In the genomic region with DNA sequence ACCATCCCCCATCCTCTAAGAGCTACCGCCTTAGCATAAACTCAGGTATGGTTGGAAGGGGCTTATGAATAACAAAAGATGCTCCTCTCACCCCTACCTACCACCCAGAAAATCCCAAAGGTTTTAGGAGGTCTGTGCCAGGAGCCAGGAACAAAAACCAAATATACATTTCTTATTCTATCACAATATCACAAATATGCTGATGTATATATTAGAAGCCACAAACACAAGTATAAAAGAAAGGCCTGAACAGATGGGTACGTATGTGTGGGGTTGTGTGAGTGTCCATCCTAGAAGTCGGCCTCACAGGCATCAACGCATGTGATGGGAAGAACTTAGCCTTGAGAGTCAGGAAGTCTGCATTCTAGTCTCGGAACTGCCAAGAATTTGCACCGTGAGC, we compare ENCODE assay signal across 36 cellular contexts. TPM values are rescaled to one million over a fixed set of nuclear protein-coding genes. Genes with fewer than 3 reads are reported as not detected.
"Had no signal": no experiment of that assay in that cellular context is flagged by ENCODE, and none has a peak within 500 bp of the region (broad histone marks: within the 10 kb centered on the region; RNA-seq: fewer than 3 reads in every experiment).

No MANE protein-coding gene starts in this region.

- H3K36me3 ChIP-seq: adrenal gland, esophagus muscularis mucosa, gastrocnemius medialis, heart right ventricle had no signal

- H3K36me3 Mint-ChIP-seq: activated CD4-positive, alpha-beta memory T cell treated with anti-CD3 and anti-CD28 coated beads for 36 hours; activated naive CD4-positive, alpha-beta T cell treated with anti-CD3 and anti-CD28 coated beads, Interleukin-2, amount 50 U/mL, for 24 hours had no signal

- FAIRE-seq: colon had no signal

- H3K27ac ChIP-seq: adrenal gland, body of pancreas, esophagus muscularis mucosa, foreskin keratinocyte, gastrocnemius medialis, heart right ventricle had no signal

- H3K9me3 Mint-ChIP-seq: activated naive CD4-positive, alpha-beta T cell treated with anti-CD3 and anti-CD28 coated beads, Interleukin-2, amount 50 U/mL, for 24 hours; activated naive CD8-positive, alpha-beta T cell treated with anti-CD3 and anti-CD28 coated beads, Interleukin-2, amount 50 U/mL, for 24 hours; activated T-helper 2 cell treated with anti-CD3 and anti-CD28 coated beads, Interferon-gamma antibody, Interleukin-2, Interleukin-4, amounts not matched to agents 10 μg/mL and 5 μg/mL and 100 μg/mL, durations not matched to agents 14 hours and 24 hours and 36 hours; effector memory CD8-positive, alpha-beta T cell; T-helper 2 cell treated with Interferon-gamma antibody and Interleukin-4, amounts not matched to agents 5 μg/mL and 100 μg/mL, for 36 hours had no signal

- H3K27me3 ChIP-seq: adrenal gland, body of pancreas, esophagus muscularis mucosa, foreskin keratinocyte, gastrocnemius medialis, heart right ventricle had no signal

- ATAC-seq: activated CD8-positive, alpha-beta memory T cell treated with anti-CD3 and anti-CD28 coated beads, Interleukin-2, amount 10 ng/mL, durations not matched to agents 7 days and 5 days; activated CD8-positive, alpha-beta T cell treated with anti-CD3 and anti-CD28 coated beads, Interleukin-2, amount 10 ng/mL, durations not matched to agents 7 days and 5 days; activated naive CD8-positive, alpha-beta T cell treated with anti-CD3 and anti-CD28 coated beads, Interleukin-2, amount 50 U/mL, for 24 hours; body of pancreas; effector memory CD8-positive, alpha-beta T cell; foreskin keratinocyte; gastrocnemius medialis; heart right ventricle; T-helper 17 cell had no signal

- H3K4me1 ChIP-seq: body of pancreas, esophagus muscularis mucosa, gastrocnemius medialis, heart right ventricle had no signal

- H3K9me3 ChIP-seq: adrenal gland, body of pancreas, gastrocnemius medialis had no signal

- DNase-seq: activated CD4-positive, alpha-beta memory T cell treated with anti-CD3 and anti-CD28 coated beads for 36 hours; activated CD4-positive, alpha-beta T cell treated with anti-CD3 and anti-CD28 coated beads for 1 hour; activated CD4-positive, alpha-beta T cell treated with anti-CD3 and anti-CD28 coated beads for 4 hours; activated CD8-positive, alpha-beta memory T cell treated with anti-CD3 and anti-CD28 coated beads, Interleukin-2, amount 10 ng/mL, durations not matched to agents 7 days and 5 days; activated CD8-positive, alpha-beta memory T cell treated with anti-CD3 and anti-CD28 coated beads, Interleukin-2, amount 50 U/mL, for 4 hours; activated CD8-positive, alpha-beta T cell treated with anti-CD3 and anti-CD28 coated beads, Interleukin-2, amount 10 ng/mL, durations not matched to agents 7 days and 5 days; activated effector memory CD4-positive, alpha-beta T cell treated with anti-CD3 and anti-CD28 coated beads, Interleukin-2, amount 50 U/mL, for 16 hours; activated naive CD4-positive, alpha-beta T cell treated with anti-CD3 and anti-CD28 coated beads for 36 hours; activated naive CD8-positive, alpha-beta T cell treated with anti-CD3 and anti-CD28 coated beads for 36 hours; activated naive CD8-positive, alpha-beta T cell treated with anti-CD3 and anti-CD28 coated beads, Interleukin-2, amount 50 U/mL, for 24 hours; activated T-cell treated with anti-CD3 and anti-CD28 coated beads, Interleukin-2, amount 50 U/mL, for 1 hour; activated T-cell treated with anti-CD3 and anti-CD28 coated beads, Interleukin-2, amount 50 U/mL, for 48 hours; adrenal gland; amygdala; aorta; body of pancreas; caudate nucleus; cortex of kidney; dermis blood vessel endothelial cell; effector CD4-positive, alpha-beta T cell; effector memory CD8-positive, alpha-beta T cell; erythroblast; foreskin keratinocyte; gastrocnemius medialis; glutamatergic neuron; heart right ventricle; T-helper 1 cell; T-helper 17 cell had no signal

- H3K27ac Mint-ChIP-seq: activated CD4-positive, alpha-beta memory T cell treated with anti-CD3 and anti-CD28 coated beads for 36 hours; activated naive CD4-positive, alpha-beta T cell treated with anti-CD3 and anti-CD28 coated beads for 36 hours; activated naive CD4-positive, alpha-beta T cell treated with anti-CD3 and anti-CD28 coated beads, Interleukin-2, amount 50 U/mL, for 24 hours; activated T-helper 2 cell treated with anti-CD3 and anti-CD28 coated beads, Interferon-gamma antibody, Interleukin-2, Interleukin-4, amounts not matched to agents 10 μg/mL and 5 μg/mL and 100 μg/mL, durations not matched to agents 14 hours and 24 hours and 36 hours; T-helper 2 cell treated with Interferon-gamma antibody and Interleukin-4, amounts not matched to agents 5 μg/mL and 100 μg/mL, for 36 hours had no signal

- H3K4me3 ChIP-seq: adrenal gland, body of pancreas, esophagus muscularis mucosa, gastrocnemius medialis, heart right ventricle had no signal

- H3K4me3 Mint-ChIP-seq: activated CD4-positive, alpha-beta memory T cell treated with anti-CD3 and anti-CD28 coated beads for 36 hours; activated CD8-positive, alpha-beta memory T cell treated with anti-CD3 and anti-CD28 coated beads, Interleukin-2, amount 10 ng/mL, durations not matched to agents 7 days and 5 days; activated CD8-positive, alpha-beta T cell treated with anti-CD3 and anti-CD28 coated beads, Interleukin-2, amount 10 ng/mL, durations not matched to agents 7 days and 5 days; activated naive CD4-positive, alpha-beta T cell treated with anti-CD3 and anti-CD28 coated beads for 36 hours; activated naive CD4-positive, alpha-beta T cell treated with anti-CD3 and anti-CD28 coated beads, Interleukin-2, amount 50 U/mL, for 24 hours; activated naive CD8-positive, alpha-beta T cell treated with anti-CD3 and anti-CD28 coated beads for 36 hours; activated naive CD8-positive, alpha-beta T cell treated with anti-CD3 and anti-CD28 coated beads, Interleukin-2, amount 50 U/mL, for 24 hours; T-helper 17 cell had no signal

RNA-seq across cellular contexts. Expression of gene SMIM43, which starts 59.4 kb away (rescaled TPM):
- total RNA-seq: activated CD4-positive, alpha-beta memory T cell treated with anti-CD3 and anti-CD28 coated beads for 36 hours; activated CD8-positive, alpha-beta memory T cell treated with anti-CD3 and anti-CD28 coated beads for 36 hours; activated CD8-positive, alpha-beta T cell treated with anti-CD3 and anti-CD28 coated beads, Interleukin-2, amount 10 ng/mL, durations not matched to agents 7 days and 5 days; activated naive CD4-positive, alpha-beta T cell treated with anti-CD3 and anti-CD28 coated beads for 36 hours; activated naive CD8-positive, alpha-beta T cell treated with anti-CD3 and anti-CD28 coated beads for 36 hours; activated T-helper 1 cell treated with anti-CD3 and anti-CD28 coated beads, Interleukin-12 subunit alpha, Interleukin-12 subunit beta, Interleukin-2, Interleukin-4 antibody, amounts not matched to agents 30 ng/mL and 10 ng/mL and 1 ng/mL, durations not matched to agents 14 hours and 24 hours and 36 hours; activated T-helper 2 cell treated with anti-CD3 and anti-CD28 coated beads, Interferon-gamma antibody, Interleukin-2, Interleukin-4, amounts not matched to agents 10 μg/mL and 5 μg/mL and 100 μg/mL, durations not matched to agents 14 hours and 24 hours and 36 hours; aorta; body of pancreas; chondrocyte; foreskin keratinocyte; gastrocnemius medialis; T-helper 17 cell had no signal
- polyA plus RNA-seq: aorta had no signal
